In genomic region chr19:35716735-35716984, GRCh38 we compare ENCODE assay signal across 6 cellular contexts. TPM values are rescaled to one million over a fixed set of nuclear protein-coding genes. Genes with fewer than 3 reads are reported as not detected.
DNase-seq lines count a peak whose midpoint lies in the region; ATAC-seq and TF ChIP-seq lines count a peak whose summit lies in the region.

No MANE protein-coding gene starts in this region.

- peaks cover 5% of the 10 kb centered on the region for H3K36me3 Mint-ChIP-seq in activated naive CD4-positive, alpha-beta T cell treated with anti-CD3 and anti-CD28 coated beads, Interleukin-2, amount 50 U/mL, for 24 hours
- peaks cover 7% of the 10 kb centered on the region for H3K36me3 Mint-ChIP-seq in activated naive CD8-positive, alpha-beta T cell
- H3K36me3 Mint-ChIP-seq in mesothelial cell of epicardium = peaks cover 2% of the 10 kb centered on the region

- H3K4me1 Mint-ChIP-seq in activated naive CD4-positive, alpha-beta T cell treated with anti-CD3 and anti-CD28 coated beads, Interleukin-2, amount 50 U/mL, for 24 hours = peaks cover 64% of the 10 kb centered on the region
- H3K4me1 Mint-ChIP-seq in activated naive CD8-positive, alpha-beta T cell (ENCODE audit: low read depth) = peaks cover 51% of the 10 kb centered on the region
- peaks cover 24% of the 10 kb centered on the region for H3K4me1 Mint-ChIP-seq in mesothelial cell of epicardium

- peak overlapping the region; percentile 99 for H3K4me3 Mint-ChIP-seq in activated naive CD4-positive, alpha-beta T cell treated with anti-CD3 and anti-CD28 coated beads, Interleukin-2, amount 50 U/mL, for 24 hours
- H3K4me3 Mint-ChIP-seq in activated naive CD8-positive, alpha-beta T cell = peak overlapping the region; percentile 93
- peak overlapping the region; percentile 85 for H3K4me3 Mint-ChIP-seq in mesothelial cell of epicardium

- no peak for DNase-seq in activated naive CD4-positive, alpha-beta T cell treated with Interleukin-2 at 50 U/mL for 16 hours
- peak in 1 of 2 experiments; percentile 74 for DNase-seq in mesothelial cell of epicardium (ENCODE audit: low spot score in 2 of 2, unreplicated experiment in 2 of 2)
- no peak for DNase-seq in NCI-H146 treated with DMSO at 0.1 percent for 48 hours (lab: John Stamatoyannopoulos, UW; ENCODE audit: unreplicated experiment)

- no peak for TF ChIP-seq CTCF in mesothelial cell of epicardium (IDR thresholded peaks at IDR 0.05; ENCODE audit: unreplicated experiment)

- no peaks in the 10 kb centered on the region for H3K27me3 Mint-ChIP-seq in activated naive CD4-positive, alpha-beta T cell treated with anti-CD3 and anti-CD28 coated beads, Interleukin-2, amount 50 U/mL, for 24 hours
- no peaks in the 10 kb centered on the region for H3K27me3 Mint-ChIP-seq in activated naive CD8-positive, alpha-beta T cell
- H3K27me3 Mint-ChIP-seq in mesothelial cell of epicardium (ENCODE audit: low read depth) = no peaks in the 10 kb centered on the region

- ATAC-seq in HG03520 (IDR thresholded peaks at IDR 0.05; ENCODE audit: unreplicated experiment) = no peak

- peak overlapping the region; percentile 97 for H3K27ac Mint-ChIP-seq in activated naive CD4-positive, alpha-beta T cell treated with anti-CD3 and anti-CD28 coated beads, Interleukin-2, amount 50 U/mL, for 24 hours
- peak overlapping the region; percentile 96 for H3K27ac Mint-ChIP-seq in activated naive CD8-positive, alpha-beta T cell
- H3K27ac Mint-ChIP-seq in mesothelial cell of epicardium = peak overlapping the region; percentile 86

- no peaks in the 10 kb centered on the region for H3K9me3 Mint-ChIP-seq in activated naive CD4-positive, alpha-beta T cell treated with anti-CD3 and anti-CD28 coated beads, Interleukin-2, amount 50 U/mL, for 24 hours
- H3K9me3 Mint-ChIP-seq in activated naive CD8-positive, alpha-beta T cell (ENCODE audit: low read depth) = no peaks in the 10 kb centered on the region
- H3K9me3 Mint-ChIP-seq in mesothelial cell of epicardium = no peaks in the 10 kb centered on the region

RNA-seq across cellular contexts. Expression of gene KMT2B, which starts 1.1 kb away (rescaled TPM):
- total RNA-seq in mesothelial cell of epicardium = 60.6 to 62.7 TPM (median 61.8 TPM) in 3 replicates

RNA-seq across cellular contexts. Expression of gene ZBTB32, which starts 12.3 kb away (rescaled TPM):
- not detected in 3 replicates for total RNA-seq in mesothelial cell of epicardium

RNA-seq across cellular contexts. Expression of gene IGFLR1, which starts 25.6 kb away (rescaled TPM):
- 2.7 to 3.2 TPM (median 2.8 TPM) in 3 replicates for total RNA-seq in mesothelial cell of epicardium

RNA-seq across cellular contexts. Expression of gene U2AF1L4, which starts 28.6 kb away (rescaled TPM):
- 39.4 to 42.5 TPM (median 42.4 TPM) in 3 replicates for total RNA-seq in mesothelial cell of epicardium

RNA-seq across cellular contexts. Expression of gene PSENEN, which starts 28.8 kb away (rescaled TPM):
- total RNA-seq in mesothelial cell of epicardium = 45.2 to 54.9 TPM (median 45.7 TPM) in 3 replicates
